ENCODE assay signal across 1 cellular context in the genomic region with DNA sequence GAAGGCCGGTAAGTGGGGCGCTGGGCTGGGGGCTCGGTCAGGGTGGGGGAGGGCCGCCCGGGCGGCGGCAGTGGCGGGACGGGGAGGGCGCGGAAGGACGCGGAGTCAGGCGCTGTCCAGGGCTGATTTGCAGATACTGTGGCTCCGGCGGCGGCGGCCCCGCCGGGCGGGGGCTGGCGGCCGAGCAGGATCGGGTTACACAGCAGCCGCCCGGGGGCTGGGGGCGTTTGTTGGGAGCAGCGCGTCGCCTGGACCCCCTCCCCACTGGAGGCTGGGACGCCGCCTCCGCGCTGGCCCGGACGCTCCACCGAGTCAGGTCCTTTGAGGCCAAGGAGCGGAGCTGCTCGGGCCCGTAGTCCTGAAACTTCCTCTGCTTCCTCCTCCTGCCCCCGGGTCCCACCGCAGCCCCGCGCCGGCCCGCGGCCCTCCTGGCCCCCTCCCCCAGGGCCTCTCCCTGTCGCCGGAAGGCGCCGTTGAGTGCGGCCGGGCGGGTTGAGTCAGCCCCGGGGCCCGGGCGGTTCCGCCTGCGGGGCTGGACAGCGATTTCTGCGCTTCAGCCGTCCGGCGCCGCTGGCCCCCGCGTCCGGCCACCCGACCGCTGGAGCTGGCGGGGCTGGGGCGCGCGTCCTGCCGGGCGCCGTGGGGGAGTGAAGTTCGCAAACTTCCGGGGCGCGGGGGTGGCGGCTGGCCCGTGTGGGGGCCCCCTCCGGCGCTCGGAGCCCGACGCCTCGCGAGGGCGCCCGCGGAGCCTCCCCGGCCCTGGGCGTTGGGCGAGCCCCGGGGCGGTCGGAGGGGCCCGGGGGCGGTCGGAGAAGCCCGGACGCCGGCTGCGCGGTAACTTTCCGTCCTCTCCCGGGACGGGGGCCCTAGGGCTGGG.
A peak's percentile ranks its signal among the peaks of the same experiment; 100 is the strongest.
TF ChIP-seq lines count a peak whose summit lies in the region.

No MANE protein-coding gene starts in this region.

TF ChIP-seq in K562, 482 proteins besides CTCF, POLR2A, EP300 and RAD21 (continued from another document and continues in another):
- TF ChIP-seq, protein P1, sequence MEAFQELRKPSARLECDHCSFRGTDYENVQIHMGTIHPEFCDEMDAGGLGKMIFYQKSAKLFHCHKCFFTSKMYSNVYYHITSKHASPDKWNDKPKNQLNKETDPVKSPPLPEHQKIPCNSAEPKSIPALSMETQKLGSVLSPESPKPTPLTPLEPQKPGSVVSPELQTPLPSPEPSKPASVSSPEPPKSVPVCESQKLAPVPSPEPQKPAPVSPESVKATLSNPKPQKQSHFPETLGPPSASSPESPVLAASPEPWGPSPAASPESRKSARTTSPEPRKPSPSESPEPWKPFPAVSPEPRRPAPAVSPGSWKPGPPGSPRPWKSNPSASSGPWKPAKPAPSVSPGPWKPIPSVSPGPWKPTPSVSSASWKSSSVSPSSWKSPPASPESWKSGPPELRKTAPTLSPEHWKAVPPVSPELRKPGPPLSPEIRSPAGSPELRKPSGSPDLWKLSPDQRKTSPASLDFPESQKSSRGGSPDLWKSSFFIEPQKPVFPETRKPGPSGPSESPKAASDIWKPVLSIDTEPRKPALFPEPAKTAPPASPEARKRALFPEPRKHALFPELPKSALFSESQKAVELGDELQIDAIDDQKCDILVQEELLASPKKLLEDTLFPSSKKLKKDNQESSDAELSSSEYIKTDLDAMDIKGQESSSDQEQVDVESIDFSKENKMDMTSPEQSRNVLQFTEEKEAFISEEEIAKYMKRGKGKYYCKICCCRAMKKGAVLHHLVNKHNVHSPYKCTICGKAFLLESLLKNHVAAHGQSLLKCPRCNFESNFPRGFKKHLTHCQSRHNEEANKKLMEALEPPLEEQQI (IDR thresholded peaks at IDR 0.05): no peak
- TF ChIP-seq ZFPM2 (CRISPR knock-in tag; IDR thresholded peaks at IDR 0.05) (no peak), ZNF140 (CRISPR knock-in tag; IDR thresholded peaks at IDR 0.05) (no peak), ETV1 (tag; conservative IDR thresholded peaks at IDR 0.05; ENCODE audit: low read depth) (0 out of 2 replicates have a peak, but pooled peaks have one; percentile 13), CC2D1A (IDR thresholded peaks at IDR 0.05) (no peak), NFYB (IDR thresholded peaks at IDR 0.05; ENCODE audit: extremely low read depth, insufficient read length) (no peak), ARID1B (IDR thresholded peaks at IDR 0.05) (0 out of 2 replicates have a peak, but pooled peaks have one; percentile 9), ADNP (tag; IDR thresholded peaks at IDR 0.05) (no peak), RBBP5 (IDR thresholded peaks at IDR 0.05; ENCODE audit: borderline replicate concordance, insufficient read depth, low read length, poor library complexity, severe bottlenecking) (no peak), ZFP30 (CRISPR knock-in tag; IDR thresholded peaks at IDR 0.05; ENCODE audit: borderline replicate concordance) (no peak), ZNF408 (CRISPR knock-in tag; IDR thresholded peaks at IDR 0.05; ENCODE audit: low read depth) (no peak), RCOR1 (IDR thresholded peaks at IDR 0.05; ENCODE audit: borderline replicate concordance in 1 of 2, low read depth in 2 of 2, low read length in 2 of 2) (0 out of 4 replicates have a peak, but pooled peaks of 1 of the 2 experiments have one; percentile 9), PHF20 (IDR thresholded peaks at IDR 0.05; ENCODE audit: partially characterized antibody) (no peak), ZFP1 (CRISPR knock-in tag; IDR thresholded peaks at IDR 0.05) (no peak), NR2F6 (CRISPR knock-in tag; IDR thresholded peaks at IDR 0.05) (no peak), SAFB2 (IDR thresholded peaks at IDR 0.05; ENCODE audit: borderline replicate concordance, low read depth, low read length, severe bottlenecking) (no peak), SMAD4 (CRISPR knock-in tag; conservative IDR thresholded peaks at IDR 0.05) (peak; percentile 93), OTX1 (CRISPR knock-in tag; IDR thresholded peaks at IDR 0.05) (no peak), CBFA2T3 (IDR thresholded peaks at IDR 0.05) (no peak), ZNF121 (CRISPR knock-in tag; conservative IDR thresholded peaks at IDR 0.05) (no peak), ZNF830 (CRISPR knock-in tag; IDR thresholded peaks at IDR 0.05) (no peak), SOX6 (IDR thresholded peaks at IDR 0.05) (peak; percentile 38; the same call in 1 of the 2 replicates), MCM7 (IDR thresholded peaks at IDR 0.05) (no peak), ZNF696 (CRISPR knock-in tag; conservative IDR thresholded peaks at IDR 0.05) (no peak), TAL1 (IDR thresholded peaks at IDR 0.05) (no peak), ZNF175 (CRISPR knock-in tag; IDR thresholded peaks at IDR 0.05; ENCODE audit: low read depth) (no peak), LCOR (CRISPR knock-in tag; IDR thresholded peaks at IDR 0.05) (no peak), HLTF (IDR thresholded peaks at IDR 0.05) (no peak), ZFX (CRISPR knock-in tag; IDR thresholded peaks at IDR 0.05) (peak; percentile 43; the same call in 1 of the 2 replicates), CSDE1 (IDR thresholded peaks at IDR 0.05) (no peak), ATF1 (CRISPR knock-in tag; IDR thresholded peaks at IDR 0.05) (no peak), ATF1 (tag; IDR thresholded peaks at IDR 0.05) (peak; percentile 30; the same call in 1 of the 2 replicates), FOXJ2 (tag; IDR thresholded peaks at IDR 0.05) (no peak), ZNF764 (CRISPR knock-in tag; IDR thresholded peaks at IDR 0.05; ENCODE audit: low read depth) (no peak)
- TF ChIP-seq, protein P2, sequence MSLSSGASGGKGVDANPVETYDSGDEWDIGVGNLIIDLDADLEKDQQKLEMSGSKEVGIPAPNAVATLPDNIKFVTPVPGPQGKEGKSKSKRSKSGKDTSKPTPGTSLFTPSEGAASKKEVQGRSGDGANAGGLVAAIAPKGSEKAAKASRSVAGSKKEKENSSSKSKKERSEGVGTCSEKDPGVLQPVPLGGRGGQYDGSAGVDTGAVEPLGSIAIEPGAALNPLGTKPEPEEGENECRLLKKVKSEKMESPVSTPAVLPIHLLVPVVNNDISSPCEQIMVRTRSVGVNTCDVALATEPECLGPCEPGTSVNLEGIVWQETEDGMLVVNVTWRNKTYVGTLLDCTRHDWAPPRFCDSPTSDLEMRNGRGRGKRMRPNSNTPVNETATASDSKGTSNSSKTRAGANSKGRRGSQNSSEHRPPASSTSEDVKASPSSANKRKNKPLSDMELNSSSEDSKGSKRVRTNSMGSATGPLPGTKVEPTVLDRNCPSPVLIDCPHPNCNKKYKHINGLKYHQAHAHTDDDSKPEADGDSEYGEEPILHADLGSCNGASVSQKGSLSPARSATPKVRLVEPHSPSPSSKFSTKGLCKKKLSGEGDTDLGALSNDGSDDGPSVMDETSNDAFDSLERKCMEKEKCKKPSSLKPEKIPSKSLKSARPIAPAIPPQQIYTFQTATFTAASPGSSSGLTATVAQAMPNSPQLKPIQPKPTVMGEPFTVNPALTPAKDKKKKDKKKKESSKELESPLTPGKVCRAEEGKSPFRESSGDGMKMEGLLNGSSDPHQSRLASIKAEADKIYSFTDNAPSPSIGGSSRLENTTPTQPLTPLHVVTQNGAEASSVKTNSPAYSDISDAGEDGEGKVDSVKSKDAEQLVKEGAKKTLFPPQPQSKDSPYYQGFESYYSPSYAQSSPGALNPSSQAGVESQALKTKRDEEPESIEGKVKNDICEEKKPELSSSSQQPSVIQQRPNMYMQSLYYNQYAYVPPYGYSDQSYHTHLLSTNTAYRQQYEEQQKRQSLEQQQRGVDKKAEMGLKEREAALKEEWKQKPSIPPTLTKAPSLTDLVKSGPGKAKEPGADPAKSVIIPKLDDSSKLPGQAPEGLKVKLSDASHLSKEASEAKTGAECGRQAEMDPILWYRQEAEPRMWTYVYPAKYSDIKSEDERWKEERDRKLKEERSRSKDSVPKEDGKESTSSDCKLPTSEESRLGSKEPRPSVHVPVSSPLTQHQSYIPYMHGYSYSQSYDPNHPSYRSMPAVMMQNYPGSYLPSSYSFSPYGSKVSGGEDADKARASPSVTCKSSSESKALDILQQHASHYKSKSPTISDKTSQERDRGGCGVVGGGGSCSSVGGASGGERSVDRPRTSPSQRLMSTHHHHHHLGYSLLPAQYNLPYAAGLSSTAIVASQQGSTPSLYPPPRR (CRISPR knock-in tag; IDR thresholded peaks at IDR 0.05; ENCODE audit: borderline replicate concordance): no peak
- TF ChIP-seq, protein P3, sequence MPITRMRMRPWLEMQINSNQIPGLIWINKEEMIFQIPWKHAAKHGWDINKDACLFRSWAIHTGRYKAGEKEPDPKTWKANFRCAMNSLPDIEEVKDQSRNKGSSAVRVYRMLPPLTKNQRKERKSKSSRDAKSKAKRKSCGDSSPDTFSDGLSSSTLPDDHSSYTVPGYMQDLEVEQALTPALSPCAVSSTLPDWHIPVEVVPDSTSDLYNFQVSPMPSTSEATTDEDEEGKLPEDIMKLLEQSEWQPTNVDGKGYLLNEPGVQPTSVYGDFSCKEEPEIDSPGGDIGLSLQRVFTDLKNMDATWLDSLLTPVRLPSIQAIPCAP (CRISPR knock-in tag; IDR thresholded peaks at IDR 0.05; ENCODE audit: borderline replicate concordance): no peak
- TF ChIP-seq, protein P4, sequence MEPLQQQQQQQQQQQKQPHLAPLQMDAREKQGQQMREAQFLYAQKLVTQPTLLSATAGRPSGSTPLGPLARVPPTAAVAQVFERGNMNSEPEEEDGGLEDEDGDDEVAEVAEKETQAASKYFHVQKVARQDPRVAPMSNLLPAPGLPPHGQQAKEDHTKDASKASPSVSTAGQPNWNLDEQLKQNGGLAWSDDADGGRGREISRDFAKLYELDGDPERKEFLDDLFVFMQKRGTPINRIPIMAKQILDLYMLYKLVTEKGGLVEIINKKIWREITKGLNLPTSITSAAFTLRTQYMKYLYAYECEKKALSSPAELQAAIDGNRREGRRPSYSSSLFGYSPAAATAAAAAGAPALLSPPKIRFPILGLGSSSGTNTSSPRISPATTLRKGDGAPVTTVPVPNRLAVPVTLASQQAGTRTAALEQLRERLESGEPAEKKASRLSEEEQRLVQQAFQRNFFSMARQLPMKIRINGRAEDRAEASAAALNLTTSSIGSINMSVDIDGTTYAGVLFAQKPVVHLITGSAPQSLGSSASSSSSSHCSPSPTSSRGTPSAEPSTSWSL (CRISPR knock-in tag; IDR thresholded peaks at IDR 0.05; ENCODE audit: borderline replicate concordance): no peak
- TF ChIP-seq, protein P5, sequence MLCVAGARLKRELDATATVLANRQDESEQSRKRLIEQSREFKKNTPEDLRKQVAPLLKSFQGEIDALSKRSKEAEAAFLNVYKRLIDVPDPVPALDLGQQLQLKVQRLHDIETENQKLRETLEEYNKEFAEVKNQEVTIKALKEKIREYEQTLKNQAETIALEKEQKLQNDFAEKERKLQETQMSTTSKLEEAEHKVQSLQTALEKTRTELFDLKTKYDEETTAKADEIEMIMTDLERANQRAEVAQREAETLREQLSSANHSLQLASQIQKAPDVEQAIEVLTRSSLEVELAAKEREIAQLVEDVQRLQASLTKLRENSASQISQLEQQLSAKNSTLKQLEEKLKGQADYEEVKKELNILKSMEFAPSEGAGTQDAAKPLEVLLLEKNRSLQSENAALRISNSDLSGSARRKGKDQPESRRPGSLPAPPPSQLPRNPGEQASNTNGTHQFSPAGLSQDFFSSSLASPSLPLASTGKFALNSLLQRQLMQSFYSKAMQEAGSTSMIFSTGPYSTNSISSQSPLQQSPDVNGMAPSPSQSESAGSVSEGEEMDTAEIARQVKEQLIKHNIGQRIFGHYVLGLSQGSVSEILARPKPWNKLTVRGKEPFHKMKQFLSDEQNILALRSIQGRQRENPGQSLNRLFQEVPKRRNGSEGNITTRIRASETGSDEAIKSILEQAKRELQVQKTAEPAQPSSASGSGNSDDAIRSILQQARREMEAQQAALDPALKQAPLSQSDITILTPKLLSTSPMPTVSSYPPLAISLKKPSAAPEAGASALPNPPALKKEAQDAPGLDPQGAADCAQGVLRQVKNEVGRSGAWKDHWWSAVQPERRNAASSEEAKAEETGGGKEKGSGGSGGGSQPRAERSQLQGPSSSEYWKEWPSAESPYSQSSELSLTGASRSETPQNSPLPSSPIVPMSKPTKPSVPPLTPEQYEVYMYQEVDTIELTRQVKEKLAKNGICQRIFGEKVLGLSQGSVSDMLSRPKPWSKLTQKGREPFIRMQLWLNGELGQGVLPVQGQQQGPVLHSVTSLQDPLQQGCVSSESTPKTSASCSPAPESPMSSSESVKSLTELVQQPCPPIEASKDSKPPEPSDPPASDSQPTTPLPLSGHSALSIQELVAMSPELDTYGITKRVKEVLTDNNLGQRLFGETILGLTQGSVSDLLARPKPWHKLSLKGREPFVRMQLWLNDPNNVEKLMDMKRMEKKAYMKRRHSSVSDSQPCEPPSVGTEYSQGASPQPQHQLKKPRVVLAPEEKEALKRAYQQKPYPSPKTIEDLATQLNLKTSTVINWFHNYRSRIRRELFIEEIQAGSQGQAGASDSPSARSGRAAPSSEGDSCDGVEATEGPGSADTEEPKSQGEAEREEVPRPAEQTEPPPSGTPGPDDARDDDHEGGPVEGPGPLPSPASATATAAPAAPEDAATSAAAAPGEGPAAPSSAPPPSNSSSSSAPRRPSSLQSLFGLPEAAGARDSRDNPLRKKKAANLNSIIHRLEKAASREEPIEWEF (CRISPR knock-in tag; IDR thresholded peaks at IDR 0.05): no peak
- TF ChIP-seq, protein P6, sequence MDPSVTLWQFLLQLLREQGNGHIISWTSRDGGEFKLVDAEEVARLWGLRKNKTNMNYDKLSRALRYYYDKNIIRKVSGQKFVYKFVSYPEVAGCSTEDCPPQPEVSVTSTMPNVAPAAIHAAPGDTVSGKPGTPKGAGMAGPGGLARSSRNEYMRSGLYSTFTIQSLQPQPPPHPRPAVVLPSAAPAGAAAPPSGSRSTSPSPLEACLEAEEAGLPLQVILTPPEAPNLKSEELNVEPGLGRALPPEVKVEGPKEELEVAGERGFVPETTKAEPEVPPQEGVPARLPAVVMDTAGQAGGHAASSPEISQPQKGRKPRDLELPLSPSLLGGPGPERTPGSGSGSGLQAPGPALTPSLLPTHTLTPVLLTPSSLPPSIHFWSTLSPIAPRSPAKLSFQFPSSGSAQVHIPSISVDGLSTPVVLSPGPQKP (CRISPR knock-in tag; IDR thresholded peaks at IDR 0.05): no peak
- TF ChIP-seq, protein P7, sequence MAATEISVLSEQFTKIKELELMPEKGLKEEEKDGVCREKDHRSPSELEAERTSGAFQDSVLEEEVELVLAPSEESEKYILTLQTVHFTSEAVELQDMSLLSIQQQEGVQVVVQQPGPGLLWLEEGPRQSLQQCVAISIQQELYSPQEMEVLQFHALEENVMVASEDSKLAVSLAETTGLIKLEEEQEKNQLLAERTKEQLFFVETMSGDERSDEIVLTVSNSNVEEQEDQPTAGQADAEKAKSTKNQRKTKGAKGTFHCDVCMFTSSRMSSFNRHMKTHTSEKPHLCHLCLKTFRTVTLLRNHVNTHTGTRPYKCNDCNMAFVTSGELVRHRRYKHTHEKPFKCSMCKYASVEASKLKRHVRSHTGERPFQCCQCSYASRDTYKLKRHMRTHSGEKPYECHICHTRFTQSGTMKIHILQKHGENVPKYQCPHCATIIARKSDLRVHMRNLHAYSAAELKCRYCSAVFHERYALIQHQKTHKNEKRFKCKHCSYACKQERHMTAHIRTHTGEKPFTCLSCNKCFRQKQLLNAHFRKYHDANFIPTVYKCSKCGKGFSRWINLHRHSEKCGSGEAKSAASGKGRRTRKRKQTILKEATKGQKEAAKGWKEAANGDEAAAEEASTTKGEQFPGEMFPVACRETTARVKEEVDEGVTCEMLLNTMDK (IDR thresholded peaks at IDR 0.05; ENCODE audit: borderline replicate concordance, insufficient read depth, low read depth, low read length, poor library complexity, severe bottlenecking): no peak
- TF ChIP-seq, protein P8, sequence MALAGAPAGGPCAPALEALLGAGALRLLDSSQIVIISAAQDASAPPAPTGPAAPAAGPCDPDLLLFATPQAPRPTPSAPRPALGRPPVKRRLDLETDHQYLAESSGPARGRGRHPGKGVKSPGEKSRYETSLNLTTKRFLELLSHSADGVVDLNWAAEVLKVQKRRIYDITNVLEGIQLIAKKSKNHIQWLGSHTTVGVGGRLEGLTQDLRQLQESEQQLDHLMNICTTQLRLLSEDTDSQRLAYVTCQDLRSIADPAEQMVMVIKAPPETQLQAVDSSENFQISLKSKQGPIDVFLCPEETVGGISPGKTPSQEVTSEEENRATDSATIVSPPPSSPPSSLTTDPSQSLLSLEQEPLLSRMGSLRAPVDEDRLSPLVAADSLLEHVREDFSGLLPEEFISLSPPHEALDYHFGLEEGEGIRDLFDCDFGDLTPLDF (CRISPR knock-in tag; IDR thresholded peaks at IDR 0.05): no peak
